Comparison of ENCODE assay signal across 19 cellular contexts in the genomic region with DNA sequence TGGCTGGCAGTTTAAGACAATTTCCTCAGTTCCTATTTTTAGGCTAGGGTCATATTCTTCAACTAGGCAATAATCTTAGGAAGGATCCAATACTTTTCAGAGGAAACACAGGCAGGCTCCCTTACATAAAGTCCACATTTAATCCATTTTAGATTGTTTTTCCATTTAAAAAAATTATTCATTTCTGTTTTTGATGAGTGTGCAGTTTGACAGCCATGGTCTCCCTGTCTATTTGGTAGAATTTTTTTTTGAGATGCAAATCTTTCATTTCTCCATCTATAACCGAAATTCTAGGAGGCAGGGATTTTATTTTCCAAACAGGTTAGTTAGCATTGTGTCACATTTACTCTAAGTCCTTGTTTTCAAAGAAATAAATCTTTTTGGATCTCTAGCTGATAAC.
DNase-seq lines count a peak whose midpoint lies in the region; ATAC-seq, FAIRE-seq and TF ChIP-seq lines count a peak whose summit lies in the region.
"Had no signal": no experiment of that assay in that cellular context is flagged by ENCODE, and none has a peak within 500 bp of the region (broad histone marks: within the 10 kb centered on the region; RNA-seq: fewer than 3 reads in every experiment).

No MANE protein-coding gene starts in this region.

- H3K79me1 ChIP-seq in IMR-90 (ENCODE audit: low read depth in 1 of 2, low read length in 2 of 2) = no peaks in the 10 kb centered on the region

- no peak overlapping the region for H2AFZ ChIP-seq in IMR-90 (replicated peaks; ENCODE audit: low read length, poor library complexity)

- POLR2A ChIA-PET in A549 (lab: Yijun Ruan, JAX) (no interaction called here), IMR-90 (lab: Charles Lee; ENCODE audit: unreplicated experiment) (interaction anchor here (0.6 kb wide), 1 partner anchor 55 kb away, joined by 14 read pairs; no protein-coding TSS in a partner anchor)

- TF ChIP-seq EP300 in A549 (IDR thresholded peaks at IDR 0.05) = no peak

- H2BK120ac ChIP-seq in IMR-90 (ENCODE audit: low read depth, low read length) = no peak overlapping the region

- no peak overlapping the region for H3K23ac ChIP-seq in IMR-90 (ENCODE audit: low read depth, low read length)

- no TSS peak for BruUV-seq in IMR-90 (replicated peaks; lab: Mats Ljungman, UMichigan)

- TF ChIP-seq RAD21 in A549 (conservative IDR thresholded peaks at IDR 0.05 in 1 of 2, IDR thresholded peaks at IDR 0.05 in 1 of 2) (no peak), IMR-90 (IDR thresholded peaks at IDR 0.05; ENCODE audit: low read length) (no peak)

- 0% methylated on average over 1 of the region's 1 CpG for WGBS in A549 (ENCODE audit: missing lambda C conversion rate)
- WGBS in IMR-90 (ENCODE audit: extremely low coverage in 2 of 2, insufficient read length in 1 of 2), 2 experiments = no CpG with 5 or more reads among the region's 1 CpG
- 36 to 42% methylated on average over 1 of the region's 1 CpG for WGBS in pancreas, 2 donors

- ATAC-seq in A549 (no peak), IMR-90 (ENCODE audit: low read depth) (no peak), pancreas (no peak), HG03469 (IDR thresholded peaks at IDR 0.05; ENCODE audit: unreplicated experiment) (no peak)
- ATAC-seq: CD8-positive, alpha-beta T cell had no signal

- CTCF ChIA-PET in A549 (lab: Yijun Ruan, JAX) = no interaction called here
- CTCF ChIA-PET in IMR-90 (lab: Yijun Ruan, JAX) = no interaction called here

- no peak overlapping the region for H3K4ac ChIP-seq in IMR-90 (ENCODE audit: low read depth, low read length)

- no peak for DNase-seq in A549 (ENCODE audit: low read depth in 1 of 2, low spot score in 1 of 2)
- DNase-seq in IMR-90 = no peak
- no peak for DNase-seq in pancreas
- no peak for DNase-seq in activated CD4-positive, alpha-beta T cell treated with anti-CD3 and anti-CD28 coated beads for 48 hours
- DNase-seq: 8988T; AML-193; Caco-2; Calu3; CD4-positive, alpha-beta T cell; CD8-positive, alpha-beta T cell; DMS79 treated with DMSO at 0.1 percent for 48 hours; GF-D8 had no signal

- dilution Hi-C loops in IMR-90 (cut with HindIII; ENCODE audit: low sequenced_read_pairs, unreplicated experiment) = no loop called here

- no peak overlapping the region for H4K8ac ChIP-seq in IMR-90 (ENCODE audit: low read depth in 2 of 2, low read length in 2 of 2)

- H3K4me2 ChIP-seq in A549 (no peak overlapping the region), IMR-90 (ENCODE audit: low read depth, low read length) (no peak overlapping the region)
- H3K4me2 ChIP-seq: BLaER1 treated with 17β-estradiol and CSF1 and Interleukin-3, amounts not matched to agents 10 nM and 100 nM had no signal

- FAIRE-seq in A549 (lab: Jason Lieb, UNC) = peak; percentile 82
- FAIRE-seq in pancreas (lab: Jason Lieb, UNC) = peak; percentile 9
- FAIRE-seq: A204.1, G401.6, GM12891, GM19239 had no signal

- H3K36me3 ChIP-seq in IMR-90 (ENCODE audit: control insufficient read depth, insufficient read depth, low read length) = no peaks in the 10 kb centered on the region
- no peaks in the 10 kb centered on the region for H3K36me3 ChIP-seq in pancreas
- H3K36me3 ChIP-seq: BLaER1 treated with 17β-estradiol and CSF1 and Interleukin-3, amounts not matched to agents 10 nM and 100 nM had no signal

- H4K5ac ChIP-seq in IMR-90 (ENCODE audit: low read depth, low read length) = no peak overlapping the region

- in situ Hi-C loops in IMR-90 (cut with MboI; ENCODE audit: low sequenced_read_pairs) = no loop called here

- no peak overlapping the region for H2BK20ac ChIP-seq in IMR-90 (ENCODE audit: low read depth, low read length)

- TF ChIP-seq CTCF in A549 (IDR thresholded peaks at IDR 0.05) (no peak), IMR-90 (conservative IDR thresholded peaks at IDR 0.05; ENCODE audit: low read depth, low read length) (no peak), pancreas (IDR thresholded peaks at IDR 0.05) (no peak)

- H2BK5ac ChIP-seq in IMR-90 (ENCODE audit: low read depth, low read length, poor library complexity, severe bottlenecking) = no peak overlapping the region

- no peak overlapping the region for H3K56ac ChIP-seq in IMR-90 (ENCODE audit: extremely low read depth, insufficient read depth, low read length)

- intact Hi-C loops in IMR-90 (cut with micrococcal nuclease) = no loop called here
- intact Hi-C loops in pancreas (cut with DNase I) = no loop called here

- H2AK9ac ChIP-seq in IMR-90 (replicated peaks; ENCODE audit: low read depth, low read length, poor library complexity) = no peak overlapping the region

- no peak overlapping the region for H3K18ac ChIP-seq in IMR-90 (ENCODE audit: low read depth, low read length)

- H2AK5ac ChIP-seq in IMR-90 (ENCODE audit: low read depth, low read length) = no peak overlapping the region

- no peaks in the 10 kb centered on the region for H4K20me1 ChIP-seq in IMR-90 (ENCODE audit: insufficient read depth, low read length)
- H4K20me1 ChIP-seq: BLaER1 treated with 17β-estradiol and CSF1 and Interleukin-3, amounts not matched to agents 10 nM and 100 nM had no signal

- H3K27ac ChIP-seq in A549 = no peak overlapping the region
- H3K27ac ChIP-seq in IMR-90 (ENCODE audit: insufficient read depth, low read length) = no peak overlapping the region
- no peak overlapping the region for H3K27ac ChIP-seq in pancreas
- H3K27ac ChIP-seq: BLaER1 treated with 17β-estradiol and CSF1 and Interleukin-3, amounts not matched to agents 10 nM and 100 nM; C4-2B had no signal

- no peak overlapping the region for H4K91ac ChIP-seq in IMR-90 (ENCODE audit: insufficient read depth, low read depth, low read length)

- H3K4me3 ChIP-seq in A549 (no peak overlapping the region), IMR-90 (ENCODE audit: insufficient read depth, low read depth, low read length) (no peak overlapping the region), pancreas (no peak overlapping the region)
- H3K4me3 ChIP-seq: BLaER1 treated with 17β-estradiol and CSF1 and Interleukin-3, amounts not matched to agents 10 nM and 100 nM had no signal

- H3K9me3 ChIP-seq in A549 (no peaks in the 10 kb centered on the region), IMR-90 (ENCODE audit: control insufficient read depth, insufficient read depth, low read length) (no peaks in the 10 kb centered on the region), pancreas (no peaks in the 10 kb centered on the region)
- H3K9me3 ChIP-seq: Caco-2 had no signal

- TF ChIP-seq POLR2A in A549 (IDR thresholded peaks at IDR 0.05; ENCODE audit: low read length) (no peak), IMR-90 (IDR thresholded peaks at IDR 0.05; ENCODE audit: low read depth, low read length) (no peak)

- H3K14ac ChIP-seq in IMR-90 (replicated peaks; ENCODE audit: low read depth, low read length) = no peak overlapping the region

- H3K4me1 ChIP-seq in A549 (no peaks in the 10 kb centered on the region), IMR-90 (ENCODE audit: control insufficient read depth, insufficient read depth, low read length) (no peaks in the 10 kb centered on the region), pancreas (no peaks in the 10 kb centered on the region)
- H3K4me1 ChIP-seq: BLaER1 treated with 17β-estradiol and CSF1 and Interleukin-3, amounts not matched to agents 10 nM and 100 nM; Caco-2 had no signal

- no peaks in the 10 kb centered on the region for H3K27me3 ChIP-seq in IMR-90 (ENCODE audit: control insufficient read depth, insufficient read depth, low read length)
- peaks cover 0 to 3% (median 0%) of the 10 kb centered on the region in 4 donors for H3K27me3 ChIP-seq in pancreas

- no peak overlapping the region for H3K9ac ChIP-seq in IMR-90 (ENCODE audit: low read depth, low read length)
- H3K9ac ChIP-seq: BLaER1 treated with 17β-estradiol and CSF1 and Interleukin-3, amounts not matched to agents 10 nM and 100 nM had no signal

- no peak overlapping the region for H2BK15ac ChIP-seq in IMR-90 (ENCODE audit: low read depth, low read length)

- no peaks in the 10 kb centered on the region for H3K9me1 ChIP-seq in IMR-90 (ENCODE audit: insufficient read depth, low read length)

TF ChIP-seq in A549, 52 proteins besides CTCF, POLR2A, EP300 and RAD21:
- TF ChIP-seq, protein P1, sequence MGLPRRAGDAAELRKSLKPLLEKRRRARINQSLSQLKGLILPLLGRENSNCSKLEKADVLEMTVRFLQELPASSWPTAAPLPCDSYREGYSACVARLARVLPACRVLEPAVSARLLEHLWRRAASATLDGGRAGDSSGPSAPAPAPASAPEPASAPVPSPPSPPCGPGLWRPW (IDR thresholded peaks at IDR 0.05) = no peak
- peak; percentile 46 for TF ChIP-seq MAFK (IDR thresholded peaks at IDR 0.05; ENCODE audit: partially characterized antibody)

TF ChIP-seq in IMR-90, 13 proteins besides CTCF, POLR2A, EP300 and RAD21:
- no peak for TF ChIP-seq MAZ (IDR thresholded peaks at IDR 0.05; ENCODE audit: borderline replicate concordance, low read depth, low read length)
- peak; percentile 77 for TF ChIP-seq MAFK (IDR thresholded peaks at IDR 0.05; ENCODE audit: low read depth, low read length)
- no peak for TF ChIP-seq BHLHE40 (IDR thresholded peaks at IDR 0.05; ENCODE audit: low read depth, low read length)
